ENCODE assay signal across 18 cellular contexts in the genomic region with DNA sequence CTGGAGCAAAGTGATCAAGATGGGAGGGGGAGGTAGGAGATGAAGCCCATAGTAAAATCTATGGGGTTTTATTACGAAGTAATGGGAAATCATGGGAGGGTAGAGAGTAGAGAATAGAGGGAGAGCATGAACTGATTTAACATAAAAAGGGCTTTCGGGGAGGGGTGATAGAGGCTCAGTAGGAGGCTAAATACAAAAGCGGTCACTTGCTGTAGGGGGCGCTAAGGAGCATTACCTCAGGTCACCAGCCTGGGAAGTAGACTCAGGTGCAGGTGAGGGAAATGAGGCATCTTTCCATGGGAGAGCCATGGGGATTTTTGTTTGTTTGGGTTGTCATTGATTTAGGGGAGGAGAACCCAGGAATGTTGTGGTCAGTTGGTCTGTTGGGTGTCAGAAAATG. TPM values are rescaled to one million over a fixed set of nuclear protein-coding genes. Genes with fewer than 3 reads are reported as not detected.
DNase-seq lines count a peak whose midpoint lies in the region; ATAC-seq and TF ChIP-seq lines count a peak whose summit lies in the region.
"Had no signal": no experiment of that assay in that cellular context is flagged by ENCODE, and none has a peak within 500 bp of the region (broad histone marks: within the 10 kb centered on the region; RNA-seq: fewer than 3 reads in every experiment).

No MANE protein-coding gene starts in this region.

- in situ Hi-C loops in mammary epithelial cell (cut with MboI; ENCODE audit: low sequenced_read_pairs in 2 of 2): no loop called here

- H2AFZ ChIP-seq in mammary epithelial cell (ENCODE audit: low read depth, low read length): no peak overlapping the region
- H2AFZ ChIP-seq: parathyroid adenoma had no signal

- H3K36me3 ChIP-seq in cardiac muscle cell (no peaks in the 10 kb centered on the region), heart right ventricle (no peaks in the 10 kb centered on the region), mammary epithelial cell (ENCODE audit: insufficient read depth, low read length) (no peaks in the 10 kb centered on the region)
- H3K36me3 ChIP-seq: MG63, SJSA1 had no signal

- DNase-seq in cardiac muscle cell (ENCODE audit: low read depth in 1 of 2, low spot score in 1 of 2) (no peak), heart right ventricle (no peak), HFFc6 (no peak), mammary epithelial cell (peak; percentile 5), hippocampal formation (lab: John Stamatoyannopoulos, UW) (no peak), NCI-H1048 (lab: John Stamatoyannopoulos, UW) (no peak)
- DNase-seq in stimulated activated effector memory CD8-positive, alpha-beta T cell treated with anti-CD3 and anti-CD28 coated beads, Interleukin-12 subunit alpha, Interleukin-12 subunit beta, amount 100 ng/mL, for 72 hours (ENCODE audit: low spot score in 2 of 2): no peak
- DNase-seq: activated effector memory CD4-positive, alpha-beta T cell treated with anti-CD3 and anti-CD28 coated beads, Interleukin-2, amount 50 U/mL, for 16 hours; C1 segment of cervical spinal cord; central memory CD4-positive, alpha-beta T cell; GDM1; MG63; NCI-H345 had no signal

- intact Hi-C loops in heart right ventricle (cut with DNase I): no loop called here
- intact Hi-C loops in mammary epithelial cell (cut with micrococcal nuclease): no loop called here

- H3K9me3 Mint-ChIP-seq in HFFc6: no peaks in the 10 kb centered on the region
- no peaks in the 10 kb centered on the region for H3K9me3 Mint-ChIP-seq in stimulated activated effector memory CD8-positive, alpha-beta T cell treated with anti-CD3 and anti-CD28 coated beads, Interleukin-12 subunit alpha, Interleukin-12 subunit beta, amount 100 ng/mL, for 72 hours

- no peak overlapping the region for H3K27ac ChIP-seq in cardiac muscle cell
- H3K27ac ChIP-seq in heart right ventricle: no peak overlapping the region
- no peak overlapping the region for H3K27ac ChIP-seq in mammary epithelial cell (ENCODE audit: insufficient read depth, low read depth, low read length)
- H3K27ac ChIP-seq: epithelial cell of prostate, parathyroid adenoma, SJSA1 had no signal

- H3K4me1 Mint-ChIP-seq in HFFc6 (ENCODE audit: low read depth): no peaks in the 10 kb centered on the region
- peaks cover 8% of the 10 kb centered on the region for H3K4me1 Mint-ChIP-seq in stimulated activated effector memory CD8-positive, alpha-beta T cell treated with anti-CD3 and anti-CD28 coated beads, Interleukin-12 subunit alpha, Interleukin-12 subunit beta, amount 100 ng/mL, for 72 hours

- ATAC-seq in heart right ventricle (no peak), esophagus mucosa (no peak)
- ATAC-seq in stimulated activated effector memory CD8-positive, alpha-beta T cell treated with anti-CD3 and anti-CD28 coated beads, Interleukin-12 subunit alpha, Interleukin-12 subunit beta, amount 100 ng/mL, for 72 hours: no peak
- ATAC-seq: activated CD4-positive, CD25-positive, alpha-beta regulatory T cell treated with anti-CD3 and anti-CD28 coated beads, Interleukin-2, amount 50 U/mL, for 24 hours had no signal

- H3K79me2 ChIP-seq in mammary epithelial cell (ENCODE audit: insufficient read depth, low read length): no peaks in the 10 kb centered on the region
- H3K79me2 ChIP-seq: parathyroid adenoma had no signal

- H3K4me2 ChIP-seq in mammary epithelial cell (ENCODE audit: insufficient read depth, low read depth, low read length): no peak overlapping the region

- no peak overlapping the region for H3K27ac Mint-ChIP-seq in HFFc6
- peak overlapping the region; percentile 13 for H3K27ac Mint-ChIP-seq in stimulated activated effector memory CD8-positive, alpha-beta T cell treated with anti-CD3 and anti-CD28 coated beads, Interleukin-12 subunit alpha, Interleukin-12 subunit beta, amount 100 ng/mL, for 72 hours

- peak; percentile 10 for TF ChIP-seq CTCF in cardiac muscle cell (IDR thresholded peaks at IDR 0.05; ENCODE audit: low read depth, low read length)
- no peak for TF ChIP-seq CTCF in heart right ventricle (IDR thresholded peaks at IDR 0.05)
- peak; percentile 49 for TF ChIP-seq CTCF in HFFc6 (IDR thresholded peaks at IDR 0.05)
- TF ChIP-seq CTCF in mammary epithelial cell (conservative IDR thresholded peaks at IDR 0.05 in 1 of 2, IDR thresholded peaks at IDR 0.05 in 1 of 2; ENCODE audit: extremely low read depth in 1 of 2, insufficient read depth in 1 of 2, low read depth in 1 of 2, low read length in 2 of 2): peak; percentile 14 to 23

- H3K27me3 ChIP-seq in cardiac muscle cell (no peaks in the 10 kb centered on the region), heart right ventricle (no peaks in the 10 kb centered on the region), mammary epithelial cell (ENCODE audit: insufficient read depth, low read length) (no peaks in the 10 kb centered on the region)
- H3K27me3 ChIP-seq: SJSA1 had no signal

- WGBS in heart right ventricle, 2 donors: 48 to 66% methylated on average over 4 of the region's 4 CpGs
- WGBS in mammary epithelial cell (ENCODE audit: low coverage, missing lambda C conversion rate): 83% methylated on average over 2 of the region's 4 CpGs

- peaks cover 16% of the 10 kb centered on the region for H3K27me3 Mint-ChIP-seq in HFFc6 (ENCODE audit: insufficient read depth)

- CTCF ChIA-PET in mammary epithelial cell (lab: Charles Lee; ENCODE audit: low non-redundant PET): no interaction called here

- H3K9ac ChIP-seq in mammary epithelial cell (ENCODE audit: insufficient read depth, low read length): no peak overlapping the region
- H3K9ac ChIP-seq: parathyroid adenoma had no signal

- no peak overlapping the region for H3K4me3 Mint-ChIP-seq in HFFc6
- H3K4me3 Mint-ChIP-seq in stimulated activated effector memory CD8-positive, alpha-beta T cell treated with anti-CD3 and anti-CD28 coated beads, Interleukin-12 subunit alpha, Interleukin-12 subunit beta, amount 100 ng/mL, for 72 hours: no peak overlapping the region

- H3K4me3 ChIP-seq in cardiac muscle cell: no peak overlapping the region
- H3K4me3 ChIP-seq in heart right ventricle: no peak overlapping the region
- no peak overlapping the region for H3K4me3 ChIP-seq in mammary epithelial cell (replicated peaks in 1 of 3; ENCODE audit: insufficient read depth in 1 of 3, low read depth in 2 of 3, low read length in 3 of 3)
- H3K4me3 ChIP-seq: MG63, SJSA1 had no signal

- no peaks in the 10 kb centered on the region for H3K4me1 ChIP-seq in cardiac muscle cell (ENCODE audit: low read depth)
- H3K4me1 ChIP-seq in heart right ventricle: no peaks in the 10 kb centered on the region
- no peaks in the 10 kb centered on the region for H3K4me1 ChIP-seq in mammary epithelial cell (ENCODE audit: insufficient read depth, low read length)
- H3K4me1 ChIP-seq: SJSA1 had no signal

- H4K20me1 ChIP-seq in mammary epithelial cell (ENCODE audit: insufficient read depth, low read length): no peaks in the 10 kb centered on the region

- BruUV-seq in mammary epithelial cell (replicated peaks; lab: Mats Ljungman, UMichigan): no TSS peak

- no peaks in the 10 kb centered on the region for H3K36me3 Mint-ChIP-seq in HFFc6 (ENCODE audit: low read depth)
- H3K36me3 Mint-ChIP-seq in stimulated activated effector memory CD8-positive, alpha-beta T cell treated with anti-CD3 and anti-CD28 coated beads, Interleukin-12 subunit alpha, Interleukin-12 subunit beta, amount 100 ng/mL, for 72 hours: no peaks in the 10 kb centered on the region

- no peaks in the 10 kb centered on the region for H3K9me3 ChIP-seq in cardiac muscle cell (ENCODE audit: low read depth)
- no peaks in the 10 kb centered on the region for H3K9me3 ChIP-seq in heart right ventricle
- H3K9me3 ChIP-seq in mammary epithelial cell (replicated peaks; ENCODE audit: insufficient read depth, low read length): no peaks in the 10 kb centered on the region
- H3K9me3 ChIP-seq: MG63, SJSA1 had no signal

- dilution Hi-C loops in mammary epithelial cell (cut with HindIII; ENCODE audit: low sequenced_read_pairs): no loop called here

RNA-seq across cellular contexts. Expression of a gene that starts 14.1 kb away (rescaled TPM):
- total RNA-seq in cardiac muscle cell (0.60 TPM in 1 of 2 replicates, not detected in the other), heart right ventricle (not detected), mammary epithelial cell (not detected), esophagus mucosa (338 TPM)
- polyA plus RNA-seq in cardiac muscle cell (1.4 and 2.2 TPM in 2 replicates), heart right ventricle (not detected), mammary epithelial cell (not detected)
- total RNA-seq in HFFc6 (2021; fragmentation: NEBNext Ultra II Directional; extraction: Animal tissue kit (Norgen Biotek cat#: 25700)): not detected
- polyA minus RNA-seq in mammary epithelial cell: not detected
- total RNA-seq: SJSA1 had no signal

RNA-seq across cellular contexts. Expression of a gene that starts 28.1 kb away (rescaled TPM):
- not detected in 2 replicates for total RNA-seq in cardiac muscle cell
- not detected in 2 replicates for polyA plus RNA-seq in cardiac muscle cell
- total RNA-seq in heart right ventricle: 1 to 10 TPM in 1 of 10 donors, under 1 TPM in 8, not detected in 1; 0.17 to 1.4 (median 0.54) TPM
- polyA plus RNA-seq in heart right ventricle: under 1 TPM; 0.10 to 0.15 TPM
- not detected for total RNA-seq in HFFc6 (2021; fragmentation: NEBNext Ultra II Directional; extraction: Animal tissue kit (Norgen Biotek cat#: 25700))
- not detected for total RNA-seq in mammary epithelial cell
- polyA plus RNA-seq in mammary epithelial cell: not detected
- not detected for polyA minus RNA-seq in mammary epithelial cell
- 1.8 TPM for total RNA-seq in esophagus mucosa
- total RNA-seq: SJSA1 had no signal

RNA-seq across cellular contexts. Expression of a gene that starts 37.3 kb away (rescaled TPM):
- 232 and 289 TPM in 2 replicates for total RNA-seq in cardiac muscle cell
- polyA plus RNA-seq in cardiac muscle cell: 220 and 329 TPM in 2 replicates
- total RNA-seq in heart right ventricle: 10 to 100 TPM in 3 of 10 donors, 1 to 10 TPM in 7; 2.0 to 15.7 (median 7.6) TPM
- 10 to 100 TPM in 1 of 2 donors, 1 to 10 TPM in 1; 7.8 to 32.2 TPM for polyA plus RNA-seq in heart right ventricle
- under 1 TPM in 3 of 6 experiments, not detected in 3; 0.27 to 0.75 (median 0.73) TPM for total RNA-seq in HFFc6 (2021; fragmentation: NEBNext Ultra II Directional; extraction: Animal tissue kit (Norgen Biotek cat#: 25700))
- total RNA-seq in mammary epithelial cell: 100 to 1,000 TPM; 127 to 237 TPM
- 212 TPM for polyA plus RNA-seq in mammary epithelial cell
- polyA minus RNA-seq in mammary epithelial cell: 74.9 TPM
- 406 TPM for total RNA-seq in esophagus mucosa
- total RNA-seq: SJSA1 had no signal

RNA-seq across cellular contexts. Expression of a gene that starts 52.0 kb away (rescaled TPM):
- total RNA-seq in cardiac muscle cell (0.15 TPM in 1 of 2 replicates, not detected in the other), heart right ventricle (not detected), mammary epithelial cell (1 to 10 TPM in 1 of 2 donors, under 1 TPM in 1; 0.17 to 2.9 TPM), esophagus mucosa (1,433 TPM)
- polyA plus RNA-seq in cardiac muscle cell (not detected in 2 replicates), heart right ventricle (under 1 TPM in 1 of 2 donors, not detected in 1; 0.20 TPM), mammary epithelial cell (2.3 TPM)
- total RNA-seq in HFFc6 (2021; fragmentation: NEBNext Ultra II Directional; extraction: Animal tissue kit (Norgen Biotek cat#: 25700)): 1 to 10 TPM; 1.6 to 3.3 (median 2.0) TPM
- polyA minus RNA-seq in mammary epithelial cell: not detected
- total RNA-seq: SJSA1 had no signal

RNA-seq across cellular contexts. Expression of a gene that starts 57.1 kb away (rescaled TPM):
- 0.46 TPM in 1 of 2 replicates, not detected in the other for total RNA-seq in cardiac muscle cell
- polyA plus RNA-seq in cardiac muscle cell: not detected in 2 replicates
- not detected for total RNA-seq in heart right ventricle
- not detected for polyA plus RNA-seq in heart right ventricle
- not detected for total RNA-seq in HFFc6 (2021; fragmentation: NEBNext Ultra II Directional; extraction: Animal tissue kit (Norgen Biotek cat#: 25700))
- not detected for total RNA-seq in mammary epithelial cell
- not detected for polyA plus RNA-seq in mammary epithelial cell
- not detected for polyA minus RNA-seq in mammary epithelial cell
- total RNA-seq in esophagus mucosa: not detected
- total RNA-seq: SJSA1 had no signal

Comparison
In these comparisons a context has a peak if more than half of its experiments do, and no peak if none do; other contexts are left out.
1. CTCF ChIP-seq: peak in cardiac muscle cell (single experiment), HFFc6 (single experiment) and mammary epithelial cell (2 of 2); none in heart right ventricle (0 of 9).
2. RNA of a gene that starts 37.3 kb away (total RNA-seq): 406 TPM in esophagus mucosa (single experiment), 232 to 289 TPM in cardiac muscle cell and 127 to 237 TPM in mammary epithelial cell; 2.0 to 15.7 TPM in heart right ventricle and 0.27 to 0.75 TPM in HFFc6; every median in the first group is over 4 times any median in the second.
3. RNA of a gene that starts 14.1 kb away (total RNA-seq): 338 TPM in esophagus mucosa (single experiment); 0.60 TPM in cardiac muscle cell, not detected in heart right ventricle, not detected in HFFc6 and not detected in mammary epithelial cell; every median in the first group is over 100 times any median in the second.